Comparison of ENCODE assay signal across 9 cellular contexts in the genomic region with DNA sequence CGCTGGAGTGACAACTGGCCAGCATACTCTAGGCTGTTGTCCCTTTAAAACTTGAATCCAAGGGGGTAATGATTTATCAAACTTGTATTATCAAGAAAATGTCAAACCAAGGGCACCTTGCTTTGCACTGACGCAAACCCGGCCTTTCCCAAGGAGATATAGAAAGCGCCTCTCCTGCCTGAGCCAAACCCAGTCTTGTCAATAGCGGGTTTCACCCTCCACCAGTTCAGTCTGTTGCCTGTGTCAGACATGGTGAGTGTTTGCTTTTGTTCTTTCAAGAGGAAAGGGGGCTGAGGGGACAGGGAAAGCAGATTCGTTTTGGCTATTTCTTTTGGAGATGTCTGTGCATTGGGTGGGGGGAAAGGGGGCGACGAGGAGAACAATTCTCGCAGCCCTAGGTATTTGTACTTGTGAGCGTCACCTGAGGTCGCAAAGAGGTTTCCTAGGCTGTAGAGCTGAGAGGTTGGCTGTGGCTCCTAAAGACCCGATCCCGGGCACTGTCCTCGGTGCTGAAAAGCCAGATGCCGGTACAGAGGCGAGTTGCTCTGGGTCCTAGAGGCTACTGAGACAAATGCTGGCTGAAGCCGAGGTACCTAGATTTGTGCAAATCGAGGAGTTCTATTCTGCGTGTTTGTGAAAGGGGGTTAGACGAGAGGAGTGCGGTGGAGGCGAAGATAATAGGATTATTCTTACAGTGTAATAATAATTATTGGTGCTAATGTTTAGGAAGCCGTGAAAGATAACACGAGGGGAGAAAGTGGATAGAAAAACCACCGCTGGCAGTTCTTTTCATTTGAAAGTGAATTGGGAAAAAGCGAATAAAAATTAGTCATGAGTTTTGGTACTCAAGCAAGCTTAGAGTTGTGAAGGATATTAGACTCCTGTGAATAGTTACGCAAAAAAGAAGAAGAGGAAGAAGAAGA. TPM values are rescaled to one million over a fixed set of nuclear protein-coding genes. Genes with fewer than 3 reads are reported as not detected.
DNase-seq lines count a peak whose midpoint lies in the region; ATAC-seq and TF ChIP-seq lines count a peak whose summit lies in the region.
"Had no signal": no experiment of that assay in that cellular context is flagged by ENCODE, and none has a peak within 500 bp of the region (broad histone marks: within the 10 kb centered on the region; RNA-seq: fewer than 3 reads in every experiment).

A gene (plus strand): TSS at position 185 of the 923 bp plus-strand sequence. CDS start 65 bp downstream, at position 250.

- DNase-seq in AG10803 (ENCODE audit: low read depth) (peak; percentile 10), HK-2 (ENCODE audit: unreplicated experiment) (peak; percentile 38), iPS-NIHi7 (ENCODE audit: extremely low spot score) (peak; percentile 87), type B pancreatic cell (ENCODE audit: extremely low spot score, unreplicated experiment) (no peak), amniotic stem cell (lab: John Stamatoyannopoulos, UW) (no peak), lower leg skin (ENCODE audit: low spot score in 2 of 2) (no peak)
- peak; percentile 63 for DNase-seq in activated CD8-positive, alpha-beta T cell treated with anti-CD3 and anti-CD28 coated beads for 36 hours

- POLR2A ChIA-PET in activated CD8-positive, alpha-beta T cell treated with anti-CD3 and anti-CD28 coated beads for 36 hours (lab: Charles Lee) = no interaction called here

- CTCF ChIA-PET in activated CD8-positive, alpha-beta T cell treated with anti-CD3 and anti-CD28 coated beads for 36 hours (lab: Charles Lee) = interaction anchor here (0.7 to 2.5 kb wide), 4 partner anchors 11 to 472 kb away, joined by 3 to 8 read pairs (median 3); no protein-coding TSS in a partner anchor

- TF ChIP-seq CTCF in AG10803 (conservative IDR thresholded peaks at IDR 0.05; ENCODE audit: low read length) (no peak), type B pancreatic cell (conservative IDR thresholded peaks at IDR 0.05) (no peak), lower leg skin (IDR thresholded peaks at IDR 0.05) (no peak)
- no peak for TF ChIP-seq CTCF in activated CD8-positive, alpha-beta T cell treated with anti-CD3 and anti-CD28 coated beads for 36 hours (IDR thresholded peaks at IDR 0.05)

- no peak for ATAC-seq in activated CD8-positive, alpha-beta T cell treated with anti-CD3 and anti-CD28 coated beads for 36 hours
- no peak for ATAC-seq in GM19467 (IDR thresholded peaks at IDR 0.05; ENCODE audit: unreplicated experiment)
- ATAC-seq: naive thymus-derived CD4-positive, alpha-beta T cell had no signal

- no peaks in the 10 kb centered on the region for H3K9me3 Mint-ChIP-seq in activated CD8-positive, alpha-beta T cell treated with anti-CD3 and anti-CD28 coated beads for 36 hours
- H3K9me3 Mint-ChIP-seq in type B pancreatic cell = peaks cover 6% of the 10 kb centered on the region

- H3K4me3 ChIP-seq in AG10803 (ENCODE audit: low read length) = no peak within 1 kb of the TSS
- no peak within 1 kb of the TSS for H3K4me3 ChIP-seq in lower leg skin (ENCODE audit: low read depth, poor library complexity, severe bottlenecking)

- peaks cover 92% of the 10 kb centered on the region for H3K27me3 Mint-ChIP-seq in activated CD8-positive, alpha-beta T cell treated with anti-CD3 and anti-CD28 coated beads for 36 hours
- H3K27me3 Mint-ChIP-seq in type B pancreatic cell = peaks cover 94% of the 10 kb centered on the region

- no peak within 1 kb of the TSS for H3K27ac Mint-ChIP-seq in activated CD8-positive, alpha-beta T cell treated with anti-CD3 and anti-CD28 coated beads for 36 hours
- no peak within 1 kb of the TSS for H3K27ac Mint-ChIP-seq in type B pancreatic cell

- TF ChIP-seq POLR2A in lower leg skin (IDR thresholded peaks at IDR 0.05) = no peak

- intact Hi-C loops in activated CD8-positive, alpha-beta T cell treated with anti-CD3 and anti-CD28 coated beads for 36 hours (cut with micrococcal nuclease) = loop anchor here (10.0 kb wide), 2 partner anchors 205 to 445 kb away; no protein-coding TSS in a partner anchor
- intact Hi-C loops in lower leg skin (cut with DNase I; ENCODE audit: low total_unique reads) = no loop called here

- H3K4me1 Mint-ChIP-seq in activated CD8-positive, alpha-beta T cell treated with anti-CD3 and anti-CD28 coated beads for 36 hours (ENCODE audit: low read depth) = peaks cover 5% of the 10 kb centered on the region
- H3K4me1 Mint-ChIP-seq in type B pancreatic cell (ENCODE audit: unreplicated experiment) = no peaks in the 10 kb centered on the region

- 10 to 12% methylated on average over 27 of the region's 27 CpGs for WGBS in lower leg skin, 2 donors

- H3K4me3 Mint-ChIP-seq in activated CD8-positive, alpha-beta T cell treated with anti-CD3 and anti-CD28 coated beads for 36 hours = no peak within 1 kb of the TSS
- H3K4me3 Mint-ChIP-seq in type B pancreatic cell = no peak within 1 kb of the TSS

- H3K36me3 Mint-ChIP-seq in activated CD8-positive, alpha-beta T cell treated with anti-CD3 and anti-CD28 coated beads for 36 hours (ENCODE audit: low read depth) = no peaks in the 10 kb centered on the region
- no peaks in the 10 kb centered on the region for H3K36me3 Mint-ChIP-seq in type B pancreatic cell

RNA-seq across cellular contexts. Expression of the gene that starts here (rescaled TPM):
- not detected for total RNA-seq in activated CD8-positive, alpha-beta T cell treated with anti-CD3 and anti-CD28 coated beads for 36 hours
- total RNA-seq in type B pancreatic cell (ENCODE audit: low replicate concordance) (not detected in 2 replicates), lower leg skin (not detected)
- total RNA-seq: naive thymus-derived CD4-positive, alpha-beta T cell had no signal

Comparison
In these comparisons a context has a peak if more than half of its experiments do, and no peak if none do; other contexts are left out.
1. Peak in DNase-seq in activated CD8-positive, alpha-beta T cell treated with anti-CD3 and anti-CD28 coated beads for 36 hours; RNA of the gene not detected or under 1 TPM.
2. DNase-seq: peak in AG10803 (single experiment), HK-2 (single experiment) and iPS-NIHi7 (single experiment); none in type B pancreatic cell (single experiment), amniotic stem cell (single experiment) and lower leg skin (0 of 2).